In genomic region chr15:77821188-77821958, GRCh38 we compare ENCODE assay signal across 8 cellular contexts.
DNase-seq lines count a peak whose midpoint lies in the region; ATAC-seq and TF ChIP-seq lines count a peak whose summit lies in the region.

No MANE protein-coding gene starts in this region.

- H2BK15ac ChIP-seq in neuronal stem cell (ENCODE audit: low read length): no peak overlapping the region

- H3K4me3 ChIP-seq in fibroblast of mammary gland (ENCODE audit: control insufficient read depth, low read depth, low read length): no peak overlapping the region
- no peak overlapping the region for H3K4me3 ChIP-seq in neuronal stem cell (ENCODE audit: low read length in 2 of 2)

- H3K4me1 ChIP-seq in neuronal stem cell (ENCODE audit: control insufficient read depth in 2 of 2, insufficient read depth in 1 of 2, low read depth in 1 of 2, low read length in 2 of 2): peaks cover 9 to 19% of the 10 kb centered on the region in 2 donors

- no peak overlapping the region for H3K27ac Mint-ChIP-seq in activated naive CD4-positive, alpha-beta T cell treated with anti-CD3 and anti-CD28 coated beads for 36 hours
- H3K27ac Mint-ChIP-seq in activated CD4-positive, alpha-beta memory T cell treated with anti-CD3 and anti-CD28 coated beads, Interleukin-2, amount 10 ng/mL, durations not matched to agents 7 days and 5 days: no peak overlapping the region

- H3K4me1 Mint-ChIP-seq in activated naive CD4-positive, alpha-beta T cell treated with anti-CD3 and anti-CD28 coated beads for 36 hours (ENCODE audit: low read depth): no peaks in the 10 kb centered on the region
- peaks cover 4% of the 10 kb centered on the region for H3K4me1 Mint-ChIP-seq in activated CD4-positive, alpha-beta memory T cell treated with anti-CD3 and anti-CD28 coated beads, Interleukin-2, amount 10 ng/mL, durations not matched to agents 7 days and 5 days

- CTCF ChIA-PET in activated naive CD4-positive, alpha-beta T cell treated with anti-CD3 and anti-CD28 coated beads for 36 hours (lab: Charles Lee): interaction anchor here (0.7 to 3.5 kb wide), 11 partner anchors 10 to 193 kb away, joined by 3 to 26 read pairs (median 3); no protein-coding TSS in a partner anchor
- CTCF ChIA-PET in activated CD4-positive, alpha-beta memory T cell treated with anti-CD3 and anti-CD28 coated beads, Interleukin-2, amount 10 ng/mL, durations not matched to agents 7 days and 5 days (lab: Charles Lee): interaction anchor here (0.8 to 2.8 kb wide), 5 partner anchors 10 to 191 kb away, joined by 3 to 20 read pairs (median 3); no protein-coding TSS in a partner anchor

- no peak overlapping the region for H4K91ac ChIP-seq in neuronal stem cell (ENCODE audit: low read depth, low read length, poor library complexity)

- H3K9me3 ChIP-seq in neuronal stem cell (replicated peaks in 1 of 2; ENCODE audit: control insufficient read depth in 2 of 2, insufficient read depth in 1 of 2, low read depth in 1 of 2, low read length in 2 of 2): peaks cover 0 to 2% of the 10 kb centered on the region in 2 donors

- WGBS in neuronal stem cell (ENCODE audit: extremely low coverage in 2 of 2, insufficient read length in 2 of 2, insufficient replicate concordance in 1 of 2), 2 donors: no CpG with 5 or more reads among the region's 12 CpGs

- no peaks in the 10 kb centered on the region for H3K36me3 ChIP-seq in neuronal stem cell (replicated peaks in 1 of 2; ENCODE audit: control insufficient read depth in 2 of 2, insufficient read depth in 2 of 2, low read length in 2 of 2)

- no peak overlapping the region for H2BK12ac ChIP-seq in neuronal stem cell (ENCODE audit: low read length)

- DNase-seq in activated naive CD4-positive, alpha-beta T cell treated with anti-CD3 and anti-CD28 coated beads for 36 hours: peak; percentile 65
- no peak for DNase-seq in activated naive CD4-positive, alpha-beta T cell treated with Interleukin-2 at 50 U/mL for 16 hours
- DNase-seq in NCI-H146 (lab: John Stamatoyannopoulos, UW): peak; percentile 62
- peak; percentile 34 for DNase-seq in activated CD4-positive, alpha-beta memory T cell treated with anti-CD3 and anti-CD28 coated beads, Interleukin-2, amount 10 ng/mL, durations not matched to agents 7 days and 5 days
- peak; percentile 53 for DNase-seq in fibroblast of mammary gland (ENCODE audit: low read depth)
- DNase-seq in neuronal stem cell (ENCODE audit: low spot score): no peak

- H3K23ac ChIP-seq in neuronal stem cell (ENCODE audit: low read depth, low read length, poor library complexity): no peak overlapping the region

- H3K36me3 Mint-ChIP-seq in activated naive CD4-positive, alpha-beta T cell treated with anti-CD3 and anti-CD28 coated beads for 36 hours (ENCODE audit: low read depth): no peaks in the 10 kb centered on the region
- H3K36me3 Mint-ChIP-seq in activated CD4-positive, alpha-beta memory T cell treated with anti-CD3 and anti-CD28 coated beads, Interleukin-2, amount 10 ng/mL, durations not matched to agents 7 days and 5 days (ENCODE audit: low read depth): no peaks in the 10 kb centered on the region

- H2AK5ac ChIP-seq in neuronal stem cell (ENCODE audit: low read depth, low read length): peak overlapping the region; percentile 44

- H3K14ac ChIP-seq in neuronal stem cell (ENCODE audit: low read length): no peak overlapping the region

- no peak overlapping the region for H4K8ac ChIP-seq in neuronal stem cell (ENCODE audit: low read depth, low read length)

- H2AFZ ChIP-seq in neuronal stem cell (ENCODE audit: low read length): no peak overlapping the region

- no peak overlapping the region for H3K27ac ChIP-seq in neuronal stem cell (replicated peaks; ENCODE audit: low read length)

- H3K4ac ChIP-seq in neuronal stem cell (ENCODE audit: low read length): no peak overlapping the region

- no peaks in the 10 kb centered on the region for H3K9me3 Mint-ChIP-seq in activated naive CD4-positive, alpha-beta T cell treated with anti-CD3 and anti-CD28 coated beads for 36 hours
- no peaks in the 10 kb centered on the region for H3K9me3 Mint-ChIP-seq in activated CD4-positive, alpha-beta memory T cell treated with anti-CD3 and anti-CD28 coated beads, Interleukin-2, amount 10 ng/mL, durations not matched to agents 7 days and 5 days

- peaks cover 10 to 91% (median 36%) of the 10 kb centered on the region in 3 experiments for H3K27me3 ChIP-seq in neuronal stem cell (ENCODE audit: control insufficient read depth in 3 of 3, insufficient read depth in 3 of 3, low read depth in 1 of 3, low read length in 3 of 3)

- no peak for ATAC-seq in HG02759 (IDR thresholded peaks at IDR 0.05; ENCODE audit: unreplicated experiment)
- no peak for ATAC-seq in HG03139 (IDR thresholded peaks at IDR 0.05; ENCODE audit: unreplicated experiment)

- H3K9ac ChIP-seq in neuronal stem cell (ENCODE audit: low read depth, low read length, poor library complexity): peak overlapping the region; percentile 22

- H3K18ac ChIP-seq in neuronal stem cell (ENCODE audit: low read length): no peak overlapping the region

- POLR2A ChIA-PET in activated CD4-positive, alpha-beta memory T cell treated with anti-CD3 and anti-CD28 coated beads, Interleukin-2, amount 10 ng/mL, durations not matched to agents 7 days and 5 days (lab: Charles Lee): no interaction called here

- TF ChIP-seq CTCF in fibroblast of mammary gland (conservative IDR thresholded peaks at IDR 0.05; ENCODE audit: control insufficient read depth, insufficient read depth, low read depth, low read length): peak; percentile 74

- intact Hi-C loops in activated naive CD4-positive, alpha-beta T cell treated with anti-CD3 and anti-CD28 coated beads for 36 hours (cut with micrococcal nuclease): loop anchor here (1.0 kb wide), 1 partner anchor 188 kb away; no protein-coding TSS in a partner anchor

- no peaks in the 10 kb centered on the region for H3K79me1 ChIP-seq in neuronal stem cell (ENCODE audit: low read depth, low read length)

- H2BK5ac ChIP-seq in neuronal stem cell (ENCODE audit: low read length): no peak overlapping the region

- peak overlapping the region; percentile 8 for H2BK120ac ChIP-seq in neuronal stem cell (ENCODE audit: low read depth, low read length)

- no peak overlapping the region for H3K4me2 ChIP-seq in neuronal stem cell (ENCODE audit: insufficient read depth, low read length, poor library complexity, severe bottlenecking)

- no peak overlapping the region for H3K4me3 Mint-ChIP-seq in activated naive CD4-positive, alpha-beta T cell treated with anti-CD3 and anti-CD28 coated beads for 36 hours
- H3K4me3 Mint-ChIP-seq in activated CD4-positive, alpha-beta memory T cell treated with anti-CD3 and anti-CD28 coated beads, Interleukin-2, amount 10 ng/mL, durations not matched to agents 7 days and 5 days: no peak overlapping the region

- peaks cover 35% of the 10 kb centered on the region for H3K27me3 Mint-ChIP-seq in activated naive CD4-positive, alpha-beta T cell treated with anti-CD3 and anti-CD28 coated beads for 36 hours (ENCODE audit: low read depth)
- H3K27me3 Mint-ChIP-seq in activated CD4-positive, alpha-beta memory T cell treated with anti-CD3 and anti-CD28 coated beads, Interleukin-2, amount 10 ng/mL, durations not matched to agents 7 days and 5 days: peaks cover 50% of the 10 kb centered on the region

Comparison
In these comparisons a context has a peak if more than half of its experiments do, and no peak if none do; other contexts are left out.
1. DNase-seq: peak in activated naive CD4-positive, alpha-beta T cell treated with anti-CD3 and anti-CD28 coated beads for 36 hours (single experiment), NCI-H146 (single experiment), activated CD4-positive, alpha-beta memory T cell treated with anti-CD3 and anti-CD28 coated beads, Interleukin-2, amount 10 ng/mL, durations not matched to agents 7 days and 5 days (single experiment) and fibroblast of mammary gland (single experiment); none in activated naive CD4-positive, alpha-beta T cell treated with Interleukin-2 at 50 U/mL for 16 hours (single experiment) and neuronal stem cell (single experiment).